In genomic region chrX:65668362-65669310, GRCh38 we compare ENCODE assay signal across 8 cellular contexts. TPM values are rescaled to one million over a fixed set of nuclear protein-coding genes. Genes with fewer than 3 reads are reported as not detected.
DNase-seq lines count a peak whose midpoint lies in the region; ATAC-seq and TF ChIP-seq lines count a peak whose summit lies in the region.

No MANE protein-coding gene starts in this region.

- no peaks in the 10 kb centered on the region for H3K9me3 ChIP-seq in iPS DF 6.9 (ENCODE audit: control insufficient read depth, insufficient read depth, low read length)

- peak overlapping the region; percentile 91 to 98 (median 94) for H3K4me3 Mint-ChIP-seq in IgD-negative memory B cell

- H3K27ac Mint-ChIP-seq in IgD-negative memory B cell = peak overlapping the region; percentile 64 to 87 (median 69)

- no peaks in the 10 kb centered on the region for H3K36me3 ChIP-seq in iPS DF 6.9 (ENCODE audit: control insufficient read depth, insufficient read depth, low read length)

- no peaks in the 10 kb centered on the region for H3K9me3 Mint-ChIP-seq in IgD-negative memory B cell

- DNase-seq in NCI-H2029 (lab: John Stamatoyannopoulos, UW) (peak; percentile 22), NCI-H2029 treated with DMSO at 0.1 percent for 48 hours (lab: John Stamatoyannopoulos, UW) (no peak), T-helper 9 cell (peak; percentile 39), astrocyte of the spinal cord (ENCODE audit: low read depth, low spot score) (peak; percentile 79), iPS DF 6.9 (ENCODE audit: low read depth, low spot score) (no peak), skeletal muscle cell (ENCODE audit: low read depth) (peak; percentile 48)

- H3K27me3 ChIP-seq in iPS DF 6.9 (ENCODE audit: control insufficient read depth, insufficient read depth, low read length) = no peaks in the 10 kb centered on the region

- H3K36me3 Mint-ChIP-seq in IgD-negative memory B cell = peaks cover 4% of the 10 kb centered on the region

- H3K27ac ChIP-seq in iPS DF 6.9 (ENCODE audit: low read length) = no peak overlapping the region

- H3K4me3 ChIP-seq in astrocyte of the spinal cord (ENCODE audit: low read depth, low read length) = peak overlapping the region; percentile 71
- peak overlapping the region; percentile 86; the same call in 1 of the 2 replicates for H3K4me3 ChIP-seq in iPS DF 6.9 (ENCODE audit: low read length)
- H3K4me3 ChIP-seq in skeletal muscle cell (ENCODE audit: low read depth, low read length) = peak overlapping the region; percentile 72

- 0 out of 2 replicates have a peak, but pooled peaks cover 2% of the 10 kb centered on the region for H3K4me1 ChIP-seq in iPS DF 6.9 (ENCODE audit: control insufficient read depth, insufficient read depth, low read length)

- no peak for TF ChIP-seq CTCF in astrocyte of the spinal cord (IDR thresholded peaks at IDR 0.05; ENCODE audit: low read depth, low read length)

- in situ Hi-C loops in astrocyte of the spinal cord (cut with HindIII; ENCODE audit: low sequenced_read_pairs) = no loop called here

- ATAC-seq in HG02970 (IDR thresholded peaks at IDR 0.05; ENCODE audit: low FRiP score, unreplicated experiment) = no peak

- H3K4me1 Mint-ChIP-seq in IgD-negative memory B cell = peaks cover 25 to 30% (median 30%) of the 10 kb centered on the region in 3 donors

- no peaks in the 10 kb centered on the region for H3K27me3 Mint-ChIP-seq in IgD-negative memory B cell

- WGBS in iPS DF 6.9 (ENCODE audit: insufficient coverage, insufficient read length) = no CpG with 5 or more reads among the region's 13 CpGs

RNA-seq across cellular contexts. Expression of gene MSN, which starts 1.2 kb away (rescaled TPM):
- polyA plus RNA-seq in IgD-negative memory B cell = 498 TPM

Comparison
In these comparisons a context has a peak if more than half of its experiments do, and no peak if none do; other contexts are left out.
1. DNase-seq: peak in NCI-H2029 (single experiment), T-helper 9 cell (single experiment), astrocyte of the spinal cord (single experiment) and skeletal muscle cell (single experiment); none in NCI-H2029 treated with DMSO at 0.1 percent for 48 hours (single experiment) and iPS DF 6.9 (single experiment).
2. Peak in every context shown above with its lines, with median percentiles within 50 percentile points of each other: H3K4me3 ChIP-seq.